Comparison of ENCODE assay signal across 8 cellular contexts in the genomic region with DNA sequence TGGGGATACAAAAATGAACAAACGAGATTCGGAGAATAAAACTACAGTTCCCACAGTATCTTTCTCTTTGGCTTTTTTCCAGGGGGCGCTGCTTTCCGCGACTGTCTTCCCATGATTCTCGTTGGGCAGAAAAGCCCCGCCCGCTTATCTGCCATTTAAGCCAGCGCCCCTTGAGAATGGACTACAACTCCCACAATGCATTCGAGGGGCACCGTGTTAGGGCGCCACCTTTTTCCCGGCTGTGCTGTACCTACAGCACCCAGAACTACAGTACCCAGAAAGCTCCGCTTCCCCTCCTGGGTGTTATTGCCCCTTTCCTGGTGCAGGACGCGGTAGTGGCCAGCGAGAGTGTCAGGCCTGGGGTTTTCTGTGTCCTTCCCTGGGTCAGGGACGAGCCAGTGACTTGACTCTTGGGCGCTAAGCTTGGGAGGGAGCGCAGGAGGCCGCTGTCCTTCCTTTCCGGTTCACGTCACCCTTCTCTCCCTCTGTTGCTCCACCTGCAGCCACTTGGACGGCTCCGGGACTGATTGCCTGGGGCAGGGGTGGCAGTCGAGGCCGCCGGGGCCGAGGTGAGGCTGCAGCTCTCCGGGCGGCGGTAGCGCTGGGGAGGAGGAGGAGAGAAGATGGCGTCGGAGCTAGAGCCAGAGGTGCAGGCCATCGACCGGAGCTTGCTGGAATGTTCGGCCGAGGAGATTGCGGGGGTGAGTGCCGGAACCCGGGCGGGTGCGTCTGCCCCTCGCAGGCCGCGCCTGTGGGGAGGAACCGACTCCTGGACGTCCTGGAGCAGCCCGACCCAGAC.
A peak's percentile ranks its signal among the peaks of the same experiment; 100 is the strongest.
DNase-seq lines count a peak whose midpoint lies in the region; ATAC-seq and TF ChIP-seq lines count a peak whose summit lies in the region.

A gene (plus strand): TSS at position 333 of the 799 bp plus-strand sequence. CDS start 291 bp downstream, at position 624.

- no peaks in the 10 kb centered on the region for H3K27me3 ChIP-seq in HAP-1 (ENCODE audit: low read depth)
- no peaks in the 10 kb centered on the region for H3K27me3 ChIP-seq in MM.1S (replicated peaks; ENCODE audit: insufficient read depth, low read length)

- peak within 1 kb of the TSS; percentile 76 for H3K4me2 ChIP-seq in MM.1S (ENCODE audit: low read depth, low read length)

- no peaks in the 10 kb centered on the region for H4K20me1 ChIP-seq in MM.1S (ENCODE audit: insufficient read depth, low read length)

- H3K27ac Mint-ChIP-seq in nephron progenitor cell = peak within 1 kb of the TSS; percentile 98
- peak within 1 kb of the TSS; percentile 97 to 98 for H3K27ac Mint-ChIP-seq in stimulated activated naive CD8-positive, alpha-beta T cell treated with anti-CD3 and anti-CD28 coated beads, Interleukin-15, amount 100 ng/mL, for 72 hours

- H3K4me1 Mint-ChIP-seq in nephron progenitor cell = peaks cover 27% of the 10 kb centered on the region
- H3K4me1 Mint-ChIP-seq in stimulated activated naive CD8-positive, alpha-beta T cell treated with anti-CD3 and anti-CD28 coated beads, Interleukin-15, amount 100 ng/mL, for 72 hours = peaks cover 34% of the 10 kb centered on the region

- peaks cover 50% of the 10 kb centered on the region for H3K79me2 ChIP-seq in MM.1S (ENCODE audit: low read length)

- peak; percentile 99 for ATAC-seq in stimulated activated naive CD8-positive, alpha-beta T cell treated with anti-CD3 and anti-CD28 coated beads, Interleukin-15, amount 100 ng/mL, for 72 hours

- H3K9me3 ChIP-seq in HAP-1 = peaks cover 2% of the 10 kb centered on the region; the same call in 1 of the 2 replicates
- no peaks in the 10 kb centered on the region for H3K9me3 ChIP-seq in MM.1S (replicated peaks; ENCODE audit: insufficient read depth, low read length)

- no peaks in the 10 kb centered on the region for H3K9me2 ChIP-seq in MM.1S (replicated peaks; ENCODE audit: insufficient read depth, low read length)

- H3K4me3 Mint-ChIP-seq in nephron progenitor cell = peak within 1 kb of the TSS; percentile 99
- H3K4me3 Mint-ChIP-seq in stimulated activated naive CD8-positive, alpha-beta T cell treated with anti-CD3 and anti-CD28 coated beads, Interleukin-15, amount 100 ng/mL, for 72 hours = peak within 1 kb of the TSS; percentile 92 to 98

- peaks cover 3% of the 10 kb centered on the region for H3K27me3 Mint-ChIP-seq in nephron progenitor cell (ENCODE audit: low read depth, poor library complexity)
- H3K27me3 Mint-ChIP-seq in stimulated activated naive CD8-positive, alpha-beta T cell treated with anti-CD3 and anti-CD28 coated beads, Interleukin-15, amount 100 ng/mL, for 72 hours = no peaks in the 10 kb centered on the region

- peak within 1 kb of the TSS; percentile 73 for H3K4me3 ChIP-seq in HAP-1
- peak within 1 kb of the TSS; percentile 89 for H3K4me3 ChIP-seq in MM.1S (ENCODE audit: low read length)

- H3K9ac ChIP-seq in MM.1S (ENCODE audit: low read length) = peak within 1 kb of the TSS; percentile 86

- peaks cover 21% of the 10 kb centered on the region for H3F3A ChIP-seq in MM.1S (ENCODE audit: insufficient read depth, low read length)

- H3K27ac ChIP-seq in MM.1S (ENCODE audit: low read length) = peak within 1 kb of the TSS; percentile 77

- H3K4me1 ChIP-seq in HAP-1 (peaks cover 7% of the 10 kb centered on the region; the same call in 1 of the 2 replicates), MM.1S (ENCODE audit: low read length) (peaks cover 3% of the 10 kb centered on the region)

- no peaks in the 10 kb centered on the region; the same call in 1 of the 2 replicates for H3K36me3 ChIP-seq in HAP-1 (replicated peaks)
- H3K36me3 ChIP-seq in MM.1S (replicated peaks; ENCODE audit: insufficient read depth, low read length) = no peaks in the 10 kb centered on the region

- peaks cover 31% of the 10 kb centered on the region for H3K36me3 Mint-ChIP-seq in nephron progenitor cell (ENCODE audit: low read depth)

- peak; percentile 55 for TF ChIP-seq CTCF in MM.1S (IDR thresholded peaks at IDR 0.05; ENCODE audit: low read length)
- peak; percentile 59 for TF ChIP-seq CTCF in nephron progenitor cell (IDR thresholded peaks at IDR 0.05)

- in situ Hi-C loops in HAP-1 (cut with MboI; ENCODE audit: low sequenced_read_pairs) = no loop called here

- peaks cover 4% of the 10 kb centered on the region for H3K9me3 Mint-ChIP-seq in nephron progenitor cell
- no peaks in the 10 kb centered on the region for H3K9me3 Mint-ChIP-seq in stimulated activated naive CD8-positive, alpha-beta T cell treated with anti-CD3 and anti-CD28 coated beads, Interleukin-15, amount 100 ng/mL, for 72 hours

- peak; percentile 96 for DNase-seq in GDM1 (lab: John Stamatoyannopoulos, UW)
- DNase-seq in HAP-1 (ENCODE audit: low spot score in 2 of 2) = peak; percentile 98 to 99
- peak; percentile 96 for DNase-seq in MM.1S
- DNase-seq in SIG-M5 (lab: John Stamatoyannopoulos, UW) = peak; percentile 89
- peak; percentile 31 for DNase-seq in activated gamma-delta T cell (lab: John Stamatoyannopoulos, UW)
- peak; percentile 98 for DNase-seq in fibroblast of the conjunctiva (ENCODE audit: low read depth)
- peak; percentile 93 for DNase-seq in nephron progenitor cell
- peak; percentile 88 to 94 for DNase-seq in stimulated activated naive CD8-positive, alpha-beta T cell treated with anti-CD3 and anti-CD28 coated beads, Interleukin-15, amount 100 ng/mL, for 72 hours

- peak within 1 kb of the TSS; percentile 81 for H2AFZ ChIP-seq in MM.1S (ENCODE audit: low read length)

Comparison
In these comparisons a context has a peak if more than half of its experiments do, and no peak if none do; other contexts are left out.
1. Peak in every context shown above with its lines: DNase-seq, ATAC-seq, H3K4me3 ChIP-seq and H3K27ac ChIP-seq.
2. DNase-seq: peak in every context shown above with its lines; median percentile 98 in HAP-1; 98 in fibroblast of the conjunctiva; 96 in GDM1; 96 in MM.1S; 93 in nephron progenitor cell; 91 in stimulated activated naive CD8-positive, alpha-beta T cell treated with anti-CD3 and anti-CD28 coated beads, Interleukin-15, amount 100 ng/mL, for 72 hours; 89 in SIG-M5; 31 in activated gamma-delta T cell.